Comparison of ENCODE assay signal across 1 cellular context in the genomic region with DNA sequence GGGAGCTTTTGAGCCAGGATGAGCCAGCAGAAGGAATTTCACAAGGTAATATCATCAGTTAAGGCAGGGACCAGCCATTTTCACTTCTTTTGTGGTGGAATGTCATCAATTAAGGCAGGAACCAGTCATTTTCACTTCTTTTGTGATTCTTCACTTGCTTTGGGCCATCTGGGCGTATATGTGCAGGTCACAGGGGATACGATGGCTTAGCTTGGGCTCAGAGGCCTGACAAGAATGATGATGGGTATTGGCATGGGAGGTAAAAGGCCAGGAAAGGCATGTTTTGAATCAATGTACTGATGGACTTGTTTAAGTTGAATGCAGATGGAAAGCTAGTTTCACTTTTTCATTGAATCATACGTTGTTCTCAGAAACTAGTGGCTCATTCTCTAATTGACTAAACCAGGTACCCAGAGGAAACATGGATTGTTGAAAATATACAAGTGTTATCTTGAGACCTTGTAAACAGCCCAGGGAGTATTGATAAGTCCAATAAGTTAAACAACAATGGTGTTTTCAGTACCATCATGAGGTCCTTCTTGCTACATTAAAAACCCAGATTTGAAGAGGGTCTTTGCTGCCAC.
TF ChIP-seq lines count a peak whose summit lies in the region.

No MANE protein-coding gene starts in this region.

TF ChIP-seq in GM23338, 12 proteins besides CTCF, POLR2A, EP300 and RAD21 (continued from another document):
- TF ChIP-seq, protein P1, sequence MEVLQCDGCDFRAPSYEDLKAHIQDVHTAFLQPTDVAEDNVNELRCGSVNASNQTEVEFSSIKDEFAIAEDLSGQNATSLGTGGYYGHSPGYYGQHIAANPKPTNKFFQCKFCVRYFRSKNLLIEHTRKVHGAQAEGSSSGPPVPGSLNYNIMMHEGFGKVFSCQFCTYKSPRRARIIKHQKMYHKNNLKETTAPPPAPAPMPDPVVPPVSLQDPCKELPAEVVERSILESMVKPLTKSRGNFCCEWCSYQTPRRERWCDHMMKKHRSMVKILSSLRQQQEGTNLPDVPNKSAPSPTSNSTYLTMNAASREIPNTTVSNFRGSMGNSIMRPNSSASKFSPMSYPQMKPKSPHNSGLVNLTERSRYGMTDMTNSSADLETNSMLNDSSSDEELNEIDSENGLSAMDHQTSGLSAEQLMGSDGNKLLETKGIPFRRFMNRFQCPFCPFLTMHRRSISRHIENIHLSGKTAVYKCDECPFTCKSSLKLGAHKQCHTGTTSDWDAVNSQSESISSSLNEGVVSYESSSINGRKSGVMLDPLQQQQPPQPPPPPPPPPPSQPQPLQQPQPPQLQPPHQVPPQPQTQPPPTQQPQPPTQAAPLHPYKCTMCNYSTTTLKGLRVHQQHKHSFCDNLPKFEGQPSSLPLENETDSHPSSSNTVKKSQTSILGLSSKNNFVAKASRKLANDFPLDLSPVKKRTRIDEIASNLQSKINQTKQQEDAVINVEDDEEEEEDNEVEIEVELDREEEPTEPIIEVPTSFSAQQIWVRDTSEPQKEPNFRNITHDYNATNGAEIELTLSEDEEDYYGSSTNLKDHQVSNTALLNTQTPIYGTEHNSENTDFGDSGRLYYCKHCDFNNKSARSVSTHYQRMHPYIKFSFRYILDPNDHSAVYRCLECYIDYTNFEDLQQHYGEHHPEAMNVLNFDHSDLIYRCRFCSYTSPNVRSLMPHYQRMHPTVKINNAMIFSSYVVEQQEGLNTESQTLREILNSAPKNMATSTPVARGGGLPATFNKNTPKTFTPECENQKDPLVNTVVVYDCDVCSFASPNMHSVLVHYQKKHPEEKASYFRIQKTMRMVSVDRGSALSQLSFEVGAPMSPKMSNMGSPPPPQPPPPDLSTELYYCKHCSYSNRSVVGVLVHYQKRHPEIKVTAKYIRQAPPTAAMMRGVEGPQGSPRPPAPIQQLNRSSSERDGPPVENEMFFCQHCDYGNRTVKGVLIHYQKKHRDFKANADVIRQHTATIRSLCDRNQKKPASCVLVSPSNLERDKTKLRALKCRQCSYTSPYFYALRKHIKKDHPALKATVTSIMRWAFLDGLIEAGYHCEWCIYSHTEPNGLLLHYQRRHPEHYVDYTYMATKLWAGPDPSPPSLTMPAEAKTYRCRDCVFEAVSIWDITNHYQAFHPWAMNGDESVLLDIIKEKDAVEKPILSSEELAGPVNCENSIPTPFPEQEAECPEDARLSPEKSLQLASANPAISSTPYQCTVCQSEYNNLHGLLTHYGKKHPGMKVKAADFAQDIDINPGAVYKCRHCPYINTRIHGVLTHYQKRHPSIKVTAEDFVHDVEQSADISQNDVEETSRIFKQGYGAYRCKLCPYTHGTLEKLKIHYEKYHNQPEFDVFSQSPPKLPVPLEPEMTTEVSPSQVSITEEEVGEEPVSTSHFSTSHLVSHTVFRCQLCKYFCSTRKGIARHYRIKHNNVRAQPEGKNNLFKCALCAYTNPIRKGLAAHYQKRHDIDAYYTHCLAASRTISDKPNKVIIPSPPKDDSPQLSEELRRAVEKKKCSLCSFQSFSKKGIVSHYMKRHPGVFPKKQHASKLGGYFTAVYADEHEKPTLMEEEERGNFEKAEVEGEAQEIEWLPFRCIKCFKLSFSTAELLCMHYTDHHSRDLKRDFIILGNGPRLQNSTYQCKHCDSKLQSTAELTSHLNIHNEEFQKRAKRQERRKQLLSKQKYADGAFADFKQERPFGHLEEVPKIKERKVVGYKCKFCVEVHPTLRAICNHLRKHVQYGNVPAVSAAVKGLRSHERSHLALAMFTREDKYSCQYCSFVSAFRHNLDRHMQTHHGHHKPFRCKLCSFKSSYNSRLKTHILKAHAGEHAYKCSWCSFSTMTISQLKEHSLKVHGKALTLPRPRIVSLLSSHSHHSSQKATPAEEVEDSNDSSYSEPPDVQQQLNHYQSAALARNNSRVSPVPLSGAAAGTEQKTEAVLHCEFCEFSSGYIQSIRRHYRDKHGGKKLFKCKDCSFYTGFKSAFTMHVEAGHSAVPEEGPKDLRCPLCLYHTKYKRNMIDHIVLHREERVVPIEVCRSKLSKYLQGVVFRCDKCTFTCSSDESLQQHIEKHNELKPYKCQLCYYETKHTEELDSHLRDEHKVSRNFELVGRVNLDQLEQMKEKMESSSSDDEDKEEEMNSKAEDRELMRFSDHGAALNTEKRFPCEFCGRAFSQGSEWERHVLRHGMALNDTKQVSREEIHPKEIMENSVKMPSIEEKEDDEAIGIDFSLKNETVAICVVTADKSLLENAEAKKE (CRISPR knock-in tag; IDR thresholded peaks at IDR 0.05), result no peak
- no peak for TF ChIP-seq ETS1 (IDR thresholded peaks at IDR 0.05)
- TF ChIP-seq EZH2phosphoT487 (IDR thresholded peaks at IDR 0.05; ENCODE audit: unreplicated experiment), result no peak
